Comparison of ENCODE assay signal across 23 cellular contexts in the genomic region with DNA sequence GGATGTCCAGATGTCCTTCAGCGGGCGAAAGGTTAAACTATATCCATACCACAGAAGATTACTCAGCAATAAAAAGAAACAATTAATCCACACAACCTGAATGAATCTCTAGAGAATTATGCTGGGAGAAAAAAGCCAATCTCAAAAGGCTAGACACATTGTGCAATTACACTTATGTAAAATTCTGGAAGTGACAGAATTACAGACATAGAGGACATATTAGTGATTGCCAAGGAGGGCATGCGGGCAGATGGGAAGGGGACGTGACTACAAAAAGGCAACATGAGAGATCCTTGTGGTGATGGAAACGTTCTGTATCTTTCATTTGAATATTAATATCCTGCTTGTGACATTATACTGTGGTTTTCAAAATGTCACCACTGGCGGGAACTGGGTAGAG.
DNase-seq lines count a peak whose midpoint lies in the region; ATAC-seq, FAIRE-seq and TF ChIP-seq lines count a peak whose summit lies in the region.
"Had no signal": no experiment of that assay in that cellular context is flagged by ENCODE, and none has a peak within 500 bp of the region (broad histone marks: within the 10 kb centered on the region; RNA-seq: fewer than 3 reads in every experiment).

No MANE protein-coding gene starts in this region.

- DNase-seq in AG10803 (ENCODE audit: low read depth): peak; percentile 27
- DNase-seq in IMR-90: peak; percentile 28
- DNase-seq in astrocyte (ENCODE audit: low read depth): peak; percentile 8
- peak; percentile 63 to 89 for DNase-seq in trophoblast cell
- DNase-seq in activated naive CD4-positive, alpha-beta T cell treated with anti-CD3 and anti-CD28 coated beads, Interleukin-2, amount 10 ng/mL, durations not matched to agents 7 days and 5 days: no peak
- DNase-seq in NCI-H187 treated with DMSO at 0.1 percent for 48 hours (lab: John Stamatoyannopoulos, UW): no peak
- no peak for DNase-seq in NCI-H2196 treated with DMSO at 0.1 percent for 48 hours (lab: John Stamatoyannopoulos, UW; ENCODE audit: unreplicated experiment)
- DNase-seq: 8988T; BE2C; C1 segment of cervical spinal cord; Caco-2; CD4-positive, CD25-positive, alpha-beta regulatory T cell; CD8-positive, alpha-beta memory T cell; DMS79; GDM1; HFFc6 had no signal

- no CpG with 5 or more reads among the region's 6 CpGs for WGBS in IMR-90 (ENCODE audit: extremely low coverage in 2 of 2, insufficient read length in 1 of 2), 2 experiments
- WGBS in trophoblast cell (ENCODE audit: extremely low coverage, insufficient coverage, insufficient read length): no CpG with 5 or more reads among the region's 6 CpGs

- H4K8ac ChIP-seq in IMR-90 (ENCODE audit: low read depth in 2 of 2, low read length in 2 of 2) (no peak overlapping the region), trophoblast cell (ENCODE audit: low read depth, low read length) (no peak overlapping the region)

- CTCF ChIA-PET in IMR-90 (lab: Yijun Ruan, JAX): interaction anchor here (0.7 kb wide), 1 partner anchor 10 kb away, joined by 3 read pairs; no protein-coding TSS in a partner anchor
- CTCF ChIA-PET in activated naive CD4-positive, alpha-beta T cell treated with anti-CD3 and anti-CD28 coated beads, Interleukin-2, amount 10 ng/mL, durations not matched to agents 7 days and 5 days (lab: Charles Lee): interaction anchor here (1.1 kb wide), 1 partner anchor 9 kb away, joined by 3 read pairs; no protein-coding TSS in a partner anchor

- POLR2A ChIA-PET in IMR-90 (lab: Charles Lee; ENCODE audit: unreplicated experiment): no interaction called here

- intact Hi-C loops in IMR-90 (cut with micrococcal nuclease): no loop called here

- H3K9me3 Mint-ChIP-seq in astrocyte (ENCODE audit: unreplicated experiment): no peaks in the 10 kb centered on the region
- H3K9me3 Mint-ChIP-seq in activated naive CD4-positive, alpha-beta T cell treated with anti-CD3 and anti-CD28 coated beads, Interleukin-2, amount 10 ng/mL, durations not matched to agents 7 days and 5 days: no peaks in the 10 kb centered on the region
- H3K9me3 Mint-ChIP-seq: CD8-positive, alpha-beta memory T cell; GM23338; HFFc6 had no signal

- H3K27ac Mint-ChIP-seq in astrocyte (ENCODE audit: unreplicated experiment): no peak overlapping the region
- no peak overlapping the region for H3K27ac Mint-ChIP-seq in activated naive CD4-positive, alpha-beta T cell treated with anti-CD3 and anti-CD28 coated beads, Interleukin-2, amount 10 ng/mL, durations not matched to agents 7 days and 5 days
- H3K27ac Mint-ChIP-seq: CD4-positive, CD25-positive, alpha-beta regulatory T cell; CD8-positive, alpha-beta memory T cell; GM23338; HFFc6; IgD-negative memory B cell had no signal

- no peak overlapping the region for H3K4ac ChIP-seq in IMR-90 (ENCODE audit: low read depth, low read length)
- H3K4ac ChIP-seq in trophoblast cell (ENCODE audit: low read depth, low read length): no peak overlapping the region

- no peak overlapping the region for H2BK15ac ChIP-seq in IMR-90 (ENCODE audit: low read depth, low read length)

- H4K20me1 ChIP-seq in IMR-90 (ENCODE audit: insufficient read depth, low read length) (no peaks in the 10 kb centered on the region), astrocyte (ENCODE audit: insufficient read depth, low read length) (no peaks in the 10 kb centered on the region)

- no peaks in the 10 kb centered on the region for H3K36me3 Mint-ChIP-seq in astrocyte (ENCODE audit: low read depth, unreplicated experiment)
- no peaks in the 10 kb centered on the region for H3K36me3 Mint-ChIP-seq in activated naive CD4-positive, alpha-beta T cell treated with anti-CD3 and anti-CD28 coated beads, Interleukin-2, amount 10 ng/mL, durations not matched to agents 7 days and 5 days
- H3K36me3 Mint-ChIP-seq: CD4-positive, CD25-positive, alpha-beta regulatory T cell; CD8-positive, alpha-beta memory T cell; IgD-negative memory B cell had no signal

- peaks cover 4% of the 10 kb centered on the region for H3K27me3 Mint-ChIP-seq in astrocyte (ENCODE audit: low read depth, unreplicated experiment)
- peaks cover 6% of the 10 kb centered on the region for H3K27me3 Mint-ChIP-seq in activated naive CD4-positive, alpha-beta T cell treated with anti-CD3 and anti-CD28 coated beads, Interleukin-2, amount 10 ng/mL, durations not matched to agents 7 days and 5 days

- no peak overlapping the region for H2AK9ac ChIP-seq in IMR-90 (replicated peaks; ENCODE audit: low read depth, low read length, poor library complexity)

- in situ Hi-C loops in IMR-90 (cut with MboI; ENCODE audit: low sequenced_read_pairs): no loop called here

- H3K4me2 ChIP-seq in IMR-90 (ENCODE audit: low read depth, low read length) (no peak overlapping the region), astrocyte (ENCODE audit: low read length) (no peak overlapping the region), trophoblast cell (ENCODE audit: low read length) (no peak overlapping the region)
- H3K4me2 ChIP-seq: GM23338 had no signal

- H4K91ac ChIP-seq in IMR-90 (ENCODE audit: insufficient read depth, low read depth, low read length) (no peak overlapping the region), trophoblast cell (ENCODE audit: low read depth, low read length) (no peak overlapping the region)

- H3K9ac ChIP-seq in IMR-90 (ENCODE audit: low read depth, low read length) (no peak overlapping the region), astrocyte (ENCODE audit: low read length) (no peak overlapping the region), trophoblast cell (ENCODE audit: low read length) (no peak overlapping the region)

- H2BK5ac ChIP-seq in IMR-90 (ENCODE audit: low read depth, low read length, poor library complexity, severe bottlenecking) (no peak overlapping the region), trophoblast cell (ENCODE audit: low read depth, low read length, poor library complexity) (no peak overlapping the region)

- no peak for TF ChIP-seq RAD21 in IMR-90 (IDR thresholded peaks at IDR 0.05; ENCODE audit: low read length)

- H3K14ac ChIP-seq in IMR-90 (replicated peaks; ENCODE audit: low read depth, low read length) (no peak overlapping the region), trophoblast cell (ENCODE audit: low read length) (no peak overlapping the region)

- H4K12ac ChIP-seq in trophoblast cell (ENCODE audit: low read depth, low read length): no peak overlapping the region

- peaks cover 9% of the 10 kb centered on the region; the same call in 1 of the 2 replicates for H3K27me3 ChIP-seq in IMR-90 (ENCODE audit: control insufficient read depth, insufficient read depth, low read length)
- no peaks in the 10 kb centered on the region for H3K27me3 ChIP-seq in astrocyte (ENCODE audit: insufficient read depth, low read length)
- H3K27me3 ChIP-seq in trophoblast cell (ENCODE audit: insufficient read depth, low read length): no peaks in the 10 kb centered on the region
- H3K27me3 ChIP-seq: BE2C had no signal

- H3K23ac ChIP-seq in IMR-90 (ENCODE audit: low read depth, low read length): no peak overlapping the region
- no peak overlapping the region for H3K23ac ChIP-seq in trophoblast cell (ENCODE audit: low read length)

- H3K27ac ChIP-seq in IMR-90 (ENCODE audit: insufficient read depth, low read length) (no peak overlapping the region), astrocyte (ENCODE audit: low read depth, low read length) (no peak overlapping the region), trophoblast cell (ENCODE audit: low read depth, low read length) (no peak overlapping the region)
- H3K27ac ChIP-seq: HL-60 had no signal

- TF ChIP-seq POLR2A in IMR-90 (IDR thresholded peaks at IDR 0.05; ENCODE audit: low read depth, low read length): no peak

- H2BK12ac ChIP-seq in trophoblast cell (ENCODE audit: low read length): no peak overlapping the region

- no peak overlapping the region; the same call in 1 of the 2 replicates for H2AK5ac ChIP-seq in IMR-90 (ENCODE audit: low read depth, low read length)
- H2AK5ac ChIP-seq in trophoblast cell (ENCODE audit: low read length): no peak overlapping the region

- H3K79me1 ChIP-seq in IMR-90 (ENCODE audit: low read depth in 1 of 2, low read length in 2 of 2): no peaks in the 10 kb centered on the region
- no peaks in the 10 kb centered on the region for H3K79me1 ChIP-seq in trophoblast cell (ENCODE audit: low read length)

- peaks cover 3% of the 10 kb centered on the region; the same call in 1 of the 2 replicates for H3K4me1 ChIP-seq in IMR-90 (ENCODE audit: control insufficient read depth, insufficient read depth, low read length)
- H3K4me1 ChIP-seq in astrocyte (ENCODE audit: insufficient read depth, low read length): peaks cover 8% of the 10 kb centered on the region
- no peaks in the 10 kb centered on the region for H3K4me1 ChIP-seq in trophoblast cell (ENCODE audit: control insufficient read depth in 1 of 2, insufficient read depth in 2 of 2, low read length in 2 of 2)
- H3K4me1 ChIP-seq: BE2C, Caco-2 had no signal

- H3K4me1 Mint-ChIP-seq in astrocyte (ENCODE audit: low read depth, unreplicated experiment): peaks cover 4% of the 10 kb centered on the region
- H3K4me1 Mint-ChIP-seq in activated naive CD4-positive, alpha-beta T cell treated with anti-CD3 and anti-CD28 coated beads, Interleukin-2, amount 10 ng/mL, durations not matched to agents 7 days and 5 days: no peaks in the 10 kb centered on the region
- H3K4me1 Mint-ChIP-seq: CD4-positive, CD25-positive, alpha-beta regulatory T cell; CD8-positive, alpha-beta memory T cell; GM23338; IgD-negative memory B cell had no signal

- BruUV-seq in IMR-90 (replicated peaks; lab: Mats Ljungman, UMichigan): no TSS peak

- H2AFZ ChIP-seq in IMR-90 (replicated peaks; ENCODE audit: low read length, poor library complexity): no peak overlapping the region
- no peak overlapping the region for H2AFZ ChIP-seq in astrocyte (ENCODE audit: low read depth, low read length)
- no peak overlapping the region for H2AFZ ChIP-seq in trophoblast cell (ENCODE audit: insufficient read depth, low read length, poor library complexity)
- H2AFZ ChIP-seq: GM23338 had no signal

- H3K79me2 ChIP-seq in astrocyte (ENCODE audit: insufficient read depth, low read length): no peaks in the 10 kb centered on the region
- no peaks in the 10 kb centered on the region for H3K79me2 ChIP-seq in trophoblast cell (ENCODE audit: control insufficient read depth, insufficient read depth, low read length, poor library complexity)

- no peaks in the 10 kb centered on the region for H3K9me1 ChIP-seq in IMR-90 (ENCODE audit: insufficient read depth, low read length)

- no peaks in the 10 kb centered on the region for H3K36me3 ChIP-seq in IMR-90 (ENCODE audit: control insufficient read depth, insufficient read depth, low read length)
- H3K36me3 ChIP-seq in astrocyte (ENCODE audit: insufficient read depth, low read length): no peaks in the 10 kb centered on the region
- no peaks in the 10 kb centered on the region for H3K36me3 ChIP-seq in trophoblast cell (ENCODE audit: control insufficient read depth in 1 of 2, insufficient read depth in 2 of 2, low read length in 2 of 2)
- H3K36me3 ChIP-seq: BE2C had no signal

- TF ChIP-seq CTCF in AG10803 (conservative IDR thresholded peaks at IDR 0.05; ENCODE audit: low read length) (no peak), IMR-90 (conservative IDR thresholded peaks at IDR 0.05; ENCODE audit: low read depth, low read length) (no peak), astrocyte (IDR thresholded peaks at IDR 0.05; ENCODE audit: insufficient read depth, low read depth, low read length) (no peak)

- H3K4me3 ChIP-seq in AG10803 (ENCODE audit: low read length) (no peak overlapping the region), IMR-90 (ENCODE audit: insufficient read depth, low read depth, low read length) (no peak overlapping the region), astrocyte (ENCODE audit: insufficient read depth, low read depth, low read length) (no peak overlapping the region), trophoblast cell (ENCODE audit: low read depth, low read length) (no peak overlapping the region)
- H3K4me3 ChIP-seq: GM23338 had no signal

- no peak overlapping the region for H3K4me3 Mint-ChIP-seq in astrocyte (ENCODE audit: unreplicated experiment)
- H3K4me3 Mint-ChIP-seq in activated naive CD4-positive, alpha-beta T cell treated with anti-CD3 and anti-CD28 coated beads, Interleukin-2, amount 10 ng/mL, durations not matched to agents 7 days and 5 days: no peak overlapping the region
- H3K4me3 Mint-ChIP-seq: CD4-positive, CD25-positive, alpha-beta regulatory T cell; CD8-positive, alpha-beta memory T cell; GM23338; HFFc6; IgD-negative memory B cell had no signal

- H2BK20ac ChIP-seq in IMR-90 (ENCODE audit: low read depth, low read length): no peak overlapping the region

- H3K9me3 ChIP-seq in IMR-90 (ENCODE audit: control insufficient read depth, insufficient read depth, low read length): no peaks in the 10 kb centered on the region
- no peaks in the 10 kb centered on the region for H3K9me3 ChIP-seq in astrocyte (ENCODE audit: insufficient read depth, low read depth, low read length)
- no peaks in the 10 kb centered on the region for H3K9me3 ChIP-seq in trophoblast cell (ENCODE audit: insufficient read depth, low read depth, low read length)
- H3K9me3 ChIP-seq: BE2C, Caco-2 had no signal

- H3K18ac ChIP-seq in IMR-90 (ENCODE audit: low read depth, low read length) (no peak overlapping the region), trophoblast cell (ENCODE audit: low read length) (no peak overlapping the region)

- FAIRE-seq in astrocyte (lab: Jason Lieb, UNC): no peak
- FAIRE-seq: D721Med, GM18507, H54 had no signal

- peak; percentile 41; the same call in 1 of the 2 replicates for ATAC-seq in IMR-90 (ENCODE audit: low read depth)
- ATAC-seq: GM23338, HCT116 had no signal

- H2BK120ac ChIP-seq in IMR-90 (ENCODE audit: low read depth, low read length): no peak overlapping the region
- no peak overlapping the region for H2BK120ac ChIP-seq in trophoblast cell (ENCODE audit: insufficient read depth, low read length, poor library complexity)

- no peak overlapping the region for H3K56ac ChIP-seq in IMR-90 (ENCODE audit: extremely low read depth, insufficient read depth, low read length)

- dilution Hi-C loops in IMR-90 (cut with HindIII; ENCODE audit: low sequenced_read_pairs, unreplicated experiment): loop anchor here (25.0 kb wide), 1 partner anchor 212 kb away; no protein-coding TSS in a partner anchor

- H4K5ac ChIP-seq in IMR-90 (ENCODE audit: low read depth, low read length): no peak overlapping the region

Comparison
In these comparisons a context has a peak if more than half of its experiments do, and no peak if none do; other contexts are left out.
1. DNase-seq: peak in AG10803 (single experiment), IMR-90 (single experiment), astrocyte (single experiment) and trophoblast cell (2 of 2); none in activated naive CD4-positive, alpha-beta T cell treated with anti-CD3 and anti-CD28 coated beads, Interleukin-2, amount 10 ng/mL, durations not matched to agents 7 days and 5 days (single experiment), NCI-H187 treated with DMSO at 0.1 percent for 48 hours (single experiment) and NCI-H2196 treated with DMSO at 0.1 percent for 48 hours (single experiment).